ENCODE assay signal across 8 cellular contexts in genomic region chr16:15874745-15875314, GRCh38. TPM values are rescaled to one million over a fixed set of nuclear protein-coding genes. Genes with fewer than 3 reads are reported as not detected.
A peak's percentile ranks its signal among the peaks of the same experiment; 100 is the strongest.
DNase-seq lines count a peak whose midpoint lies in the region; ATAC-seq, FAIRE-seq and TF ChIP-seq lines count a peak whose summit lies in the region.

No MANE protein-coding gene starts in this region.

- H3K79me2 ChIP-seq in HepG2 (ENCODE audit: insufficient read depth, low read length): no peaks in the 10 kb centered on the region

- peak; percentile 83 for TF ChIP-seq RAD21 in HepG2 (CRISPR knock-in tag; IDR thresholded peaks at IDR 0.05)

- H3K4me1 ChIP-seq in HepG2 (ENCODE audit: insufficient read depth, low read length): peaks cover 7% of the 10 kb centered on the region

- H3K4me3 ChIP-seq in HepG2 (replicated peaks in 1 of 3; ENCODE audit: insufficient read depth in 1 of 3, low read depth in 2 of 3, low read length in 3 of 3): no peak overlapping the region

- H3K27ac ChIP-seq in HepG2 (ENCODE audit: extremely low read length, insufficient read depth, low read length): no peak overlapping the region

- H3K4me3 Mint-ChIP-seq in type B pancreatic cell: no peak overlapping the region

- in situ Hi-C loops in HepG2 (cut with HindIII; ENCODE audit: extremely low pct_ligation_motif_present, low pct_unique_long_range_greater_than_20kb): loop anchor here (5.0 kb wide), 1 partner anchor 252 kb away; no protein-coding TSS in a partner anchor

- peaks cover 17% of the 10 kb centered on the region for H3K36me3 Mint-ChIP-seq in type B pancreatic cell

- H3K36me3 ChIP-seq in HepG2 (replicated peaks in 1 of 2; ENCODE audit: control insufficient read depth in 1 of 2, insufficient read depth in 2 of 2, low read length in 2 of 2): peaks cover 7 to 33% of the 10 kb centered on the region in 2 experiments

- intact Hi-C loops in HepG2 (cut with micrococcal nuclease; ENCODE audit: unreplicated experiment): loop anchor here (1.0 to 2.0 kb wide), 2 partner anchors 74 to 252 kb away; partner anchors contain the start of gene ABCC1

- peak overlapping the region; percentile 53 for H3K27ac Mint-ChIP-seq in type B pancreatic cell

- H3K27me3 Mint-ChIP-seq in type B pancreatic cell: no peaks in the 10 kb centered on the region

- POLR2A ChIA-PET in HepG2 (lab: Yijun Ruan, JAX): interaction anchor here (0.8 to 3.3 kb wide), 2 partner anchors 13 to 72 kb away, joined by 3 to 24 read pairs; partner anchors contain the start of gene CEP20

- no peak overlapping the region for H3K4me2 ChIP-seq in HepG2 (ENCODE audit: low read depth, low read length)

- peak; percentile 12 for DNase-seq in stimulated activated CD4-positive, alpha-beta T cell treated with anti-CD3 and anti-CD28 coated beads, Interleukin-15, amount 100 ng/mL, for 24 hours
- no peak for DNase-seq in stimulated activated CD4-positive, alpha-beta T cell treated with anti-CD3 and anti-CD28 coated beads, Interleukin-12 subunit alpha, Interleukin-12 subunit beta, amount 100 ng/mL, for 4 hours
- DNase-seq in NCI-H2227 (lab: John Stamatoyannopoulos, UW; ENCODE audit: unreplicated experiment) (peak; percentile 68), cerebellum (ENCODE audit: low spot score) (peak; percentile 28), HepG2 (ENCODE audit: low spot score) (peak; percentile 70), type B pancreatic cell (ENCODE audit: extremely low spot score, unreplicated experiment) (no peak), NCI-H1048 (lab: John Stamatoyannopoulos, UW) (no peak), SKM-1 (lab: John Stamatoyannopoulos, UW; ENCODE audit: unreplicated experiment) (no peak)

- H3K9me3 Mint-ChIP-seq in type B pancreatic cell: no peaks in the 10 kb centered on the region

- ATAC-seq in HepG2: peak; percentile 95

- TF ChIP-seq CTCF in HepG2 (CRISPR knock-in tag; IDR thresholded peaks at IDR 0.05): peak; percentile 86
- TF ChIP-seq CTCF in type B pancreatic cell (conservative IDR thresholded peaks at IDR 0.05): peak; percentile 80

- CTCF ChIA-PET in HepG2 (lab: Yijun Ruan, JAX; ENCODE audit: low intra/inter-chr PET ratio, low total read pairs): interaction anchor here (0.7 to 2.8 kb wide), 2 partner anchors 251 to 253 kb away, joined by 3 to 48 read pairs; no protein-coding TSS in a partner anchor

- no peak overlapping the region for H3K9ac ChIP-seq in HepG2 (ENCODE audit: insufficient read depth, low read depth, low read length)

- no peaks in the 10 kb centered on the region for H3K9me3 ChIP-seq in HepG2 (ENCODE audit: low read length)

- H3K4me1 Mint-ChIP-seq in type B pancreatic cell (ENCODE audit: unreplicated experiment): no peaks in the 10 kb centered on the region

- TF ChIP-seq EP300 in HepG2 (IDR thresholded peaks at IDR 0.05; ENCODE audit: low read depth in 2 of 2, low read length in 2 of 2) (no peak), HepG2 (CRISPR knock-in tag; IDR thresholded peaks at IDR 0.05; ENCODE audit: borderline replicate concordance) (no peak)

- H4K20me1 ChIP-seq in HepG2 (ENCODE audit: insufficient read depth, low read length): no peaks in the 10 kb centered on the region

- TF ChIP-seq POLR2A in HepG2 (IDR thresholded peaks at IDR 0.05; ENCODE audit: insufficient read depth in 1 of 2, low read depth in 2 of 2, low read length in 2 of 2): no peak

- BruUV-seq in HepG2 (replicated peaks; lab: Mats Ljungman, UMichigan): no TSS peak

- peak; percentile 80 for FAIRE-seq in HepG2 (lab: Jason Lieb, UNC)

- H2AFZ ChIP-seq in HepG2 (ENCODE audit: low read length): no peak overlapping the region

- 75% methylated on average over 7 of the region's 7 CpGs for WGBS in HepG2 (ENCODE audit: low lambda C conversion rate)

- no peaks in the 10 kb centered on the region for H3K27me3 ChIP-seq in HepG2 (ENCODE audit: control insufficient read depth in 1 of 2, insufficient read depth in 2 of 2, low read length in 2 of 2)

TF ChIP-seq in HepG2, 621 proteins besides CTCF, POLR2A, EP300 and RAD21 (continues in another document):
- 0 out of 2 replicates have a peak, but pooled peaks have one; percentile 13 for TF ChIP-seq RXRB (CRISPR knock-in tag; IDR thresholded peaks at IDR 0.05; ENCODE audit: borderline replicate concordance)
- no peak for TF ChIP-seq BCLAF1 (IDR thresholded peaks at IDR 0.05)
- TF ChIP-seq STAG1 (CRISPR knock-in tag; IDR thresholded peaks at IDR 0.05): peak; percentile 91
- peak; percentile 82 for TF ChIP-seq XRCC5 (optimal IDR thresholded peaks at IDR 0.05; ENCODE audit: low read length)

RNA-seq across cellular contexts. Expression of gene CEP20, which starts 13.6 kb away (rescaled TPM):
- total RNA-seq in cerebellum: 20.7 TPM
- 54.1 and 84.4 TPM in 2 replicates for total RNA-seq in HepG2 (2016; rRNA removed; fragmentation: Illumina TruSeq; extraction: Trizol)
- total RNA-seq in HepG2 (2016; cell fraction: cytosol; rRNA removed; fragmentation: Illumina TruSeq; extraction: Trizol; ENCODE audit: low read depth): 22.6 and 28.5 TPM in 2 replicates
- 61.5 and 89.9 TPM in 2 replicates for total RNA-seq in HepG2 (2016; cell fraction: insoluble cytoplasmic fraction; rRNA removed; fragmentation: Illumina TruSeq; extraction: Trizol)
- total RNA-seq in HepG2 (2016; cell fraction: membrane; rRNA removed; fragmentation: Illumina TruSeq; extraction: Trizol): 54.3 and 65.9 TPM in 2 replicates
- total RNA-seq in HepG2 (2016; cell fraction: nucleus; rRNA removed; fragmentation: Illumina TruSeq; extraction: Trizol): 25.7 and 28.2 TPM in 2 replicates
- polyA plus RNA-seq in HepG2 (2011; rRNA removed): 30.2 and 53.0 TPM in 2 replicates
- 17.3 and 23.5 TPM in 2 replicates for polyA plus RNA-seq in HepG2 (2011; cell fraction: cytosol; rRNA removed)
- 4.7 and 7.5 TPM in 2 replicates for polyA plus RNA-seq in HepG2 (2011; cell fraction: nucleus; rRNA removed)
- 40.3 and 58.2 TPM in 2 replicates for polyA plus RNA-seq in HepG2 (2012)
- polyA plus RNA-seq in HepG2 (2016; cell fraction: cytosol; fragmentation: Illumina TruSeq; extraction: Trizol; ENCODE audit: low read depth): 22.4 and 22.6 TPM in 2 replicates
- 106 and 119 TPM in 2 replicates for polyA plus RNA-seq in HepG2 (2016; cell fraction: insoluble cytoplasmic fraction; fragmentation: Illumina TruSeq; extraction: Trizol; ENCODE audit: low read depth)
- polyA plus RNA-seq in HepG2 (2016; cell fraction: membrane; fragmentation: Illumina TruSeq; extraction: Trizol; ENCODE audit: low read depth): 48.2 and 52.2 TPM in 2 replicates
- 47.9 and 51.6 TPM in 2 replicates for polyA plus RNA-seq in HepG2 (2016; cell fraction: nucleus; fragmentation: Illumina TruSeq; extraction: Trizol; ENCODE audit: insufficient read depth, low read depth)
- 10.7 and 14.1 TPM in 2 replicates for polyA minus RNA-seq in HepG2 (2011; rRNA and poly(A)+ RNA removed; ENCODE audit: low replicate concordance)
- polyA minus RNA-seq in HepG2 (2011; cell fraction: cytosol; rRNA and poly(A)+ RNA removed): 27.9 and 32.3 TPM in 2 replicates
- 14.0 and 15.2 TPM in 2 replicates for polyA minus RNA-seq in HepG2 (2011; cell fraction: nucleus; rRNA and poly(A)+ RNA removed)
- total RNA-seq in type B pancreatic cell (ENCODE audit: low replicate concordance): 21.1 and 25.4 TPM in 2 replicates

RNA-seq across cellular contexts. Expression of gene MYH11, which starts 18.0 kb away (rescaled TPM):
- total RNA-seq in cerebellum: 3.5 TPM
- not detected in 2 replicates for total RNA-seq in HepG2 (2016; rRNA removed; fragmentation: Illumina TruSeq; extraction: Trizol)
- not detected in 2 replicates for total RNA-seq in HepG2 (2016; cell fraction: cytosol; rRNA removed; fragmentation: Illumina TruSeq; extraction: Trizol; ENCODE audit: low read depth)
- total RNA-seq in HepG2 (2016; cell fraction: insoluble cytoplasmic fraction; rRNA removed; fragmentation: Illumina TruSeq; extraction: Trizol): not detected in 2 replicates
- not detected in 2 replicates for total RNA-seq in HepG2 (2016; cell fraction: membrane; rRNA removed; fragmentation: Illumina TruSeq; extraction: Trizol)
- not detected in 2 replicates for total RNA-seq in HepG2 (2016; cell fraction: nucleus; rRNA removed; fragmentation: Illumina TruSeq; extraction: Trizol)
- polyA plus RNA-seq in HepG2 (2011; rRNA removed): not detected in 2 replicates
- polyA plus RNA-seq in HepG2 (2011; cell fraction: cytosol; rRNA removed): not detected in 2 replicates
- polyA plus RNA-seq in HepG2 (2011; cell fraction: nucleus; rRNA removed): not detected in 2 replicates
- 0.25 and 0.60 TPM in 2 replicates for polyA plus RNA-seq in HepG2 (2012)
- not detected in 2 replicates for polyA plus RNA-seq in HepG2 (2016; cell fraction: cytosol; fragmentation: Illumina TruSeq; extraction: Trizol; ENCODE audit: low read depth)
- not detected in 2 replicates for polyA plus RNA-seq in HepG2 (2016; cell fraction: insoluble cytoplasmic fraction; fragmentation: Illumina TruSeq; extraction: Trizol; ENCODE audit: low read depth)
- not detected in 2 replicates for polyA plus RNA-seq in HepG2 (2016; cell fraction: membrane; fragmentation: Illumina TruSeq; extraction: Trizol; ENCODE audit: low read depth)
- polyA plus RNA-seq in HepG2 (2016; cell fraction: nucleus; fragmentation: Illumina TruSeq; extraction: Trizol; ENCODE audit: insufficient read depth, low read depth): not detected in 2 replicates
- 0.14 TPM in 1 of 2 replicates, not detected in the other for polyA minus RNA-seq in HepG2 (2011; rRNA and poly(A)+ RNA removed; ENCODE audit: low replicate concordance)
- not detected in 2 replicates for polyA minus RNA-seq in HepG2 (2011; cell fraction: cytosol; rRNA and poly(A)+ RNA removed)
- polyA minus RNA-seq in HepG2 (2011; cell fraction: nucleus; rRNA and poly(A)+ RNA removed): not detected in 2 replicates
- 0.43 TPM in 1 of 2 replicates, not detected in the other for total RNA-seq in type B pancreatic cell (ENCODE audit: low replicate concordance)

Comparison
In these comparisons a context has a peak if more than half of its experiments do, and no peak if none do; other contexts are left out.
1. DNase-seq: peak in stimulated activated CD4-positive, alpha-beta T cell treated with anti-CD3 and anti-CD28 coated beads, Interleukin-15, amount 100 ng/mL, for 24 hours (single experiment), NCI-H2227 (single experiment), cerebellum (single experiment) and HepG2 (single experiment); none in stimulated activated CD4-positive, alpha-beta T cell treated with anti-CD3 and anti-CD28 coated beads, Interleukin-12 subunit alpha, Interleukin-12 subunit beta, amount 100 ng/mL, for 4 hours (single experiment), type B pancreatic cell (single experiment), NCI-H1048 (single experiment) and SKM-1 (single experiment).